8 cellular contexts compared by ENCODE assay signal in the genomic region with DNA sequence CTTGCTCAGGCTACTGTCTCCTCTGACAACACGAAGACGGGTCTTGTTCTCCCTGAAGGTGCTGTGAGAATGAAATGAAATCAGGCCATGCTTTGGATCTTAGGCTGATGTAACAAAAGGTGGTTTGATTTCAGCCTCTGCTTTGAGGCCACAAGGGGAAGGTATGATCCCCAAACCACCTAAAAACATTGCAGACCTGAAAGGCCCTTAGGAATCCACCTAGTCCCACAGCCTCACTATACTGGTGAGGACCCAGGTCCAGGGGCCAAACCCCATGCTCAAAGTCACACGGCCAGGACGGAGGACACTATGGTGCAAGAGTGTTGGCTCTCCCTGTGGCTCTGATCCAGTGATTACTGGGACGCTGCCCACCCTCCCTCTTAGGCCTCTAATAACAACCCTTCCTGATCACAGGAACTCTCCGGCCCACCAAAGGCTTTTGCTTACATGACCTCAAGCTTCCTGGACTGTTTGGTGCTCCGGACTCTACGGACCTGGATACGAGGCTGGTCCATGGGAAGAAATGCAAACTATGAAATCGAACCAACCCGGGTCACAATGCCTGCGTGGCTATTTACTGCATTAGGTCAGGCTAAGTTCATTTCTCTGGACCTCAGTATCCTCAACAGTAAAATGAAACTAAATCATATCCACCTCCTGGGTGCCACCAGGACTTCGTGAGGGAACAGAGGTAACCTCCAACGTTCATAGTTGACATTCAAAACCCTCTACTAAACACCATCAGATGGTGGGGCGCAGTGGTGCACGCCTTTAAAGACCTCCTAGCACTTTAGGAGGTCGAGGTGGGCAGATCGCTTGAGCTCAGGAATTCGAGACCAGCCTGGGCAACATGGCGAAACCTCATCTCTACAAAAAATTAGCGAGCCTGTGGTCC. TPM values are rescaled to one million over a fixed set of nuclear protein-coding genes. Genes with fewer than 3 reads are reported as not detected.
DNase-seq lines count a peak whose midpoint lies in the region; ATAC-seq and TF ChIP-seq lines count a peak whose summit lies in the region.

No MANE protein-coding gene starts in this region.

- TF ChIP-seq POLR2A in transverse colon (IDR thresholded peaks at IDR 0.05): no peak

- H3K27me3 ChIP-seq in transverse colon: no peaks in the 10 kb centered on the region

- intact Hi-C loops in transverse colon (cut with DNase I; ENCODE audit: low total_unique reads): no loop called here

- H3K9me3 Mint-ChIP-seq in activated T-cell treated with anti-CD3 and anti-CD28 coated beads, Interleukin-2, amount 50 U/mL, for 24 hours: peaks cover 2% of the 10 kb centered on the region

- peak overlapping the region; percentile 59 to 80 (median 76) for H3K4me3 ChIP-seq in transverse colon

- H3K9me3 ChIP-seq in transverse colon: no peaks in the 10 kb centered on the region

- H3K27me3 Mint-ChIP-seq in activated T-cell treated with anti-CD3 and anti-CD28 coated beads, Interleukin-2, amount 50 U/mL, for 24 hours: no peaks in the 10 kb centered on the region

- WGBS in adipose tissue, 3 donors: 29 to 44% (median 43%) methylated on average over 21 of the region's 21 CpGs
- 41% methylated on average over 21 of the region's 21 CpGs; no CpG with 5 or more reads in 1 of the 2 donors for WGBS in transverse colon (ENCODE audit: low coverage in 1 of 2), 2 donors

- peak; percentile 52 for ATAC-seq in left lobe of liver

- H3K4me3 Mint-ChIP-seq in activated T-cell treated with anti-CD3 and anti-CD28 coated beads, Interleukin-2, amount 50 U/mL, for 24 hours: peak overlapping the region; percentile 93

- peaks cover 12 to 74% (median 49%) of the 10 kb centered on the region in 4 donors for H3K4me1 ChIP-seq in transverse colon

- peaks cover 69% of the 10 kb centered on the region for H3K36me3 Mint-ChIP-seq in activated T-cell treated with anti-CD3 and anti-CD28 coated beads, Interleukin-2, amount 50 U/mL, for 24 hours (ENCODE audit: low read depth)

- H3K27ac ChIP-seq in adipose tissue (ENCODE audit: low read depth, low read length): peak overlapping the region; percentile 29
- peak overlapping the region; percentile 91 to 98 (median 94) for H3K27ac ChIP-seq in transverse colon

- no peak for TF ChIP-seq EP300 in transverse colon (IDR thresholded peaks at IDR 0.05; ENCODE audit: low read depth)

- in situ Hi-C loops in transverse colon (cut with MboI; ENCODE audit: low pct_ligation_motif_present in 1 of 4, low pct_unique_long_range_greater_than_20kb in 1 of 4, low sequenced_read_pairs in 3 of 4): no loop called here

- peaks cover 0 to 9% (median 3%) of the 10 kb centered on the region in 4 donors for H3K36me3 ChIP-seq in transverse colon

- H3K4me1 Mint-ChIP-seq in activated T-cell treated with anti-CD3 and anti-CD28 coated beads, Interleukin-2, amount 50 U/mL, for 24 hours (ENCODE audit: low read depth): peaks cover 73% of the 10 kb centered on the region

- H3K27ac Mint-ChIP-seq in activated T-cell treated with anti-CD3 and anti-CD28 coated beads, Interleukin-2, amount 50 U/mL, for 24 hours: peak overlapping the region; percentile 96

- DNase-seq in activated T-cell treated with anti-CD3 and anti-CD28 coated beads, Interleukin-2, amount 50 U/mL, for 24 hours: peak; percentile 47
- DNase-seq in activated T-cell treated with anti-CD3 and anti-CD28 coated beads, Interleukin-2, amount 50 U/mL, for 48 hours: no peak
- peak; percentile 93 for DNase-seq in left lobe of liver (ENCODE audit: low spot score)
- DNase-seq in transverse colon: peak; percentile 33
- no peak for DNase-seq in SIG-M5 treated with dmso at 0.1 percent for 504 hours (lab: John Stamatoyannopoulos, UW; ENCODE audit: unreplicated experiment)
- no peak for DNase-seq in anterior cingulate cortex (lab: John Stamatoyannopoulos, UW)
- DNase-seq in stimulated activated CD4-positive, alpha-beta T cell treated with anti-CD3 and anti-CD28 coated beads, Interleukin-4, amount 100 ng/mL, for 4 hours: no peak

- TF ChIP-seq CTCF in transverse colon (IDR thresholded peaks at IDR 0.05): no peak

RNA-seq across cellular contexts. Expression of gene TRIM25, which starts 1.5 kb away (rescaled TPM):
- polyA plus RNA-seq in adipose tissue: 10 to 100 TPM; 12.8 to 27.0 (median 18.4) TPM
- total RNA-seq in left lobe of liver: 55.4 TPM
- total RNA-seq in transverse colon: 100 to 1,000 TPM in 2 of 4 donors, 10 to 100 TPM in 2; 67.5 to 251 (median 97.7) TPM

RNA-seq across cellular contexts. Expression of gene COIL, which starts 48.5 kb away (rescaled TPM):
- polyA plus RNA-seq in adipose tissue: 1 to 10 TPM; 4.8 to 8.7 (median 7.3) TPM
- total RNA-seq in left lobe of liver (5.9 TPM), transverse colon (10 to 100 TPM in 2 of 4 donors, 1 to 10 TPM in 2; 1.5 to 12.2 (median 8.2) TPM)

Comparison
In these comparisons a context has a peak if more than half of its experiments do, and no peak if none do; other contexts are left out.
1. DNase-seq: peak in activated T-cell treated with anti-CD3 and anti-CD28 coated beads, Interleukin-2, amount 50 U/mL, for 24 hours (single experiment), left lobe of liver (single experiment) and transverse colon (single experiment); none in activated T-cell treated with anti-CD3 and anti-CD28 coated beads, Interleukin-2, amount 50 U/mL, for 48 hours (0 of 2), SIG-M5 treated with dmso at 0.1 percent for 504 hours (single experiment), anterior cingulate cortex (0 of 58) and stimulated activated CD4-positive, alpha-beta T cell treated with anti-CD3 and anti-CD28 coated beads, Interleukin-4, amount 100 ng/mL, for 4 hours (0 of 2).